19 cellular contexts compared by ENCODE assay signal in genomic region chr20:23640873-23641667, GRCh38. TPM values are rescaled to one million over a fixed set of nuclear protein-coding genes. Genes with fewer than 3 reads are reported as not detected.
DNase-seq lines count a peak whose midpoint lies in the region; ATAC-seq and TF ChIP-seq lines count a peak whose summit lies in the region.
"Had no signal": no experiment of that assay in that cellular context is flagged by ENCODE, and none has a peak within 500 bp of the region (broad histone marks: within the 10 kb centered on the region; RNA-seq: fewer than 3 reads in every experiment).

No MANE protein-coding gene starts in this region.

- H3K4me1 ChIP-seq in BLaER1, result peaks cover 78% of the 10 kb centered on the region

- POLR2A ChIA-PET in WTC11 (lab: Charles Lee), result no interaction called here

- no peaks in the 10 kb centered on the region for H3K9me3 Mint-ChIP-seq in WTC11
- no peaks in the 10 kb centered on the region for H3K9me3 Mint-ChIP-seq in nephron progenitor cell
- H3K9me3 Mint-ChIP-seq in natural killer cell treated with Interleukin-12 subunit alpha and Interleukin-12 subunit beta and Interleukin-15 and Interleukin-18, amount 100 ng/mL, for 72 hours, result no peaks in the 10 kb centered on the region
- H3K9me3 Mint-ChIP-seq: CD4-positive, CD25-positive, alpha-beta regulatory T cell; HFFc6 had no signal

- H3K9me3 ChIP-seq in BLaER1, result no peaks in the 10 kb centered on the region
- H3K9me3 ChIP-seq: A549 had no signal

- peaks cover 7% of the 10 kb centered on the region; the same call in 1 of the 2 replicates for H4K20me1 ChIP-seq in BLaER1

- H3K36me3 Mint-ChIP-seq in WTC11, result no peaks in the 10 kb centered on the region
- no peaks in the 10 kb centered on the region for H3K36me3 Mint-ChIP-seq in nephron progenitor cell (ENCODE audit: low read depth)
- H3K36me3 Mint-ChIP-seq in natural killer cell treated with Interleukin-12 subunit alpha and Interleukin-12 subunit beta and Interleukin-15 and Interleukin-18, amount 100 ng/mL, for 72 hours, result no peaks in the 10 kb centered on the region
- H3K36me3 Mint-ChIP-seq: CD4-positive, CD25-positive, alpha-beta regulatory T cell had no signal

- no peak overlapping the region for H3K4me3 ChIP-seq in BLaER1
- H3K4me3 ChIP-seq: A549 had no signal

- peak overlapping the region; percentile 71 for H3K4me2 ChIP-seq in BLaER1
- H3K4me2 ChIP-seq: A549 had no signal

- no peaks in the 10 kb centered on the region for H3K27me3 ChIP-seq in BLaER1

- H3K4me1 Mint-ChIP-seq in WTC11 (peaks cover 47% of the 10 kb centered on the region), nephron progenitor cell (peaks cover 40% of the 10 kb centered on the region)
- peaks cover 5 to 10% of the 10 kb centered on the region in 2 donors for H3K4me1 Mint-ChIP-seq in natural killer cell treated with Interleukin-12 subunit alpha and Interleukin-12 subunit beta and Interleukin-15 and Interleukin-18, amount 100 ng/mL, for 72 hours (ENCODE audit: low read depth in 2 of 2)

- H3K4me3 Mint-ChIP-seq in WTC11 (no peak overlapping the region), nephron progenitor cell (no peak overlapping the region)
- H3K4me3 Mint-ChIP-seq in natural killer cell treated with Interleukin-12 subunit alpha and Interleukin-12 subunit beta and Interleukin-15 and Interleukin-18, amount 100 ng/mL, for 72 hours, result no peak overlapping the region
- H3K4me3 Mint-ChIP-seq: CD4-positive, CD25-positive, alpha-beta regulatory T cell; HFFc6 had no signal

- TF ChIP-seq CTCF in WTC11 (IDR thresholded peaks at IDR 0.05), result no peak
- no peak for TF ChIP-seq CTCF in nephron progenitor cell (IDR thresholded peaks at IDR 0.05)

- DNase-seq in WTC11 (ENCODE audit: low spot score) (no peak), nephron progenitor cell (no peak), pons (ENCODE audit: low spot score) (no peak), midbrain (lab: John Stamatoyannopoulos, UW) (no peak)
- DNase-seq in activated CD4-positive, alpha-beta T cell treated with anti-CD3 and anti-CD28 coated beads for 4 hours, result no peak
- DNase-seq in natural killer cell treated with Interleukin-12 subunit alpha and Interleukin-12 subunit beta and Interleukin-15 and Interleukin-18, amount 100 ng/mL, for 72 hours (ENCODE audit: low spot score), result no peak
- DNase-seq: CD4-positive, CD25-positive, alpha-beta regulatory T cell; DMS53; HFFc6; Karpas-422; MM.1S; NCI-H1436 treated with DMSO at 0.1 percent for 48 hours; SHP77 had no signal

- no peak overlapping the region for H3K9ac ChIP-seq in BLaER1

- CTCF ChIA-PET in WTC11 (lab: Charles Lee), result no interaction called here

- H3K27ac ChIP-seq in BLaER1, result peak overlapping the region; percentile 16
- H3K27ac ChIP-seq: A549 had no signal

- H3K27me3 Mint-ChIP-seq in WTC11 (ENCODE audit: low read depth), result peaks cover 15% of the 10 kb centered on the region
- H3K27me3 Mint-ChIP-seq in nephron progenitor cell (ENCODE audit: low read depth, poor library complexity), result peaks cover 4% of the 10 kb centered on the region
- H3K27me3 Mint-ChIP-seq in natural killer cell treated with Interleukin-12 subunit alpha and Interleukin-12 subunit beta and Interleukin-15 and Interleukin-18, amount 100 ng/mL, for 72 hours, result peaks cover 7 to 9% of the 10 kb centered on the region in 2 donors

- ATAC-seq in GM18511 (IDR thresholded peaks at IDR 0.05; ENCODE audit: unreplicated experiment) (peak; percentile 36), WTC11 (no peak)
- ATAC-seq in natural killer cell treated with Interleukin-12 subunit alpha and Interleukin-12 subunit beta and Interleukin-15 and Interleukin-18, amount 100 ng/mL, for 72 hours, result no peak
- ATAC-seq: A549, Panc1, SK-N-SH treated with all-trans-retinoic acid at 6 μM for 48 hours had no signal

- no peaks in the 10 kb centered on the region for H3K36me3 ChIP-seq in BLaER1

- H3K27ac Mint-ChIP-seq in WTC11 (no peak overlapping the region), nephron progenitor cell (peak overlapping the region; percentile 25)
- H3K27ac Mint-ChIP-seq in natural killer cell treated with Interleukin-12 subunit alpha and Interleukin-12 subunit beta and Interleukin-15 and Interleukin-18, amount 100 ng/mL, for 72 hours, result no peak overlapping the region
- H3K27ac Mint-ChIP-seq: CD4-positive, CD25-positive, alpha-beta regulatory T cell; HFFc6 had no signal

TF ChIP-seq in WTC11, 78 proteins besides CTCF, POLR2A, EP300 and RAD21:
- TF ChIP-seq GABPB1 (CRISPR knock-in tag; IDR thresholded peaks at IDR 0.05) (peak; percentile 94), ZNF138 (CRISPR knock-in tag; conservative IDR thresholded peaks at IDR 0.05) (no peak)

RNA-seq across cellular contexts. Expression of gene CST3, which starts 3.3 kb away (rescaled TPM):
- total RNA-seq in WTC11 (2021), result 52.1 to 68.5 TPM (median 60.8 TPM) in 3 replicates
- total RNA-seq in natural killer cell treated with Interleukin-12 subunit alpha and Interleukin-12 subunit beta and Interleukin-15 and Interleukin-18, amount 100 ng/mL, for 72 hours, result 10 to 100 TPM in 1 of 2 donors, 1 to 10 TPM in 1; 5.4 to 16.6 TPM

RNA-seq across cellular contexts. Expression of gene CST9, which starts 35.4 kb away (rescaled TPM):
- not detected in 3 replicates for total RNA-seq in WTC11 (2021)
- not detected for total RNA-seq in natural killer cell treated with Interleukin-12 subunit alpha and Interleukin-12 subunit beta and Interleukin-15 and Interleukin-18, amount 100 ng/mL, for 72 hours
- total RNA-seq: CD4-positive, CD25-positive, alpha-beta regulatory T cell; H4; HFFc6 had no signal

RNA-seq across cellular contexts. Expression of gene CST4, which starts 47.8 kb away (rescaled TPM):
- total RNA-seq in WTC11 (2021), result not detected in 3 replicates
- not detected for total RNA-seq in natural killer cell treated with Interleukin-12 subunit alpha and Interleukin-12 subunit beta and Interleukin-15 and Interleukin-18, amount 100 ng/mL, for 72 hours
- total RNA-seq: CD4-positive, CD25-positive, alpha-beta regulatory T cell; H4; HFFc6 had no signal
